ENCODE assay signal across 8 cellular contexts in genomic region chr20:53623454-53624206, GRCh38. TPM values are rescaled to one million over a fixed set of nuclear protein-coding genes. Genes with fewer than 3 reads are reported as not detected.
DNase-seq lines count a peak whose midpoint lies in the region; ATAC-seq and TF ChIP-seq lines count a peak whose summit lies in the region.

No MANE protein-coding gene starts in this region.

- H3K9me3 Mint-ChIP-seq in IgD-negative memory B cell (no peaks in the 10 kb centered on the region), immature natural killer cell (no peaks in the 10 kb centered on the region)

- H3K36me3 Mint-ChIP-seq in IgD-negative memory B cell (no peaks in the 10 kb centered on the region), immature natural killer cell (no peaks in the 10 kb centered on the region)

- peak overlapping the region; percentile 79 to 90 (median 81) for H3K27ac Mint-ChIP-seq in IgD-negative memory B cell
- H3K27ac Mint-ChIP-seq in immature natural killer cell: peak overlapping the region in 5 of 6 donors; percentile 31 to 91 (median 60)

- TF ChIP-seq POLR2A in GM19099 (IDR thresholded peaks at IDR 0.05; ENCODE audit: extremely low read depth, insufficient read length, low read depth) (peak; percentile 63), breast epithelium (IDR thresholded peaks at IDR 0.05) (peak; percentile 46), gastrocnemius medialis (IDR thresholded peaks at IDR 0.05) (peak; percentile 3 to 56)

- in situ Hi-C loops in gastrocnemius medialis (cut with MboI; ENCODE audit: low sequenced_read_pairs in 4 of 4): no loop called here

- H3K4me3 Mint-ChIP-seq in IgD-negative memory B cell (peak overlapping the region; percentile 66 to 96 (median 87)), immature natural killer cell (peak overlapping the region; percentile 74 to 86 (median 83))

- H3K27me3 ChIP-seq in breast epithelium (no peaks in the 10 kb centered on the region), gastrocnemius medialis (no peaks in the 10 kb centered on the region)

- peaks cover 0 to 15% of the 10 kb centered on the region in 2 donors for H3K4me1 ChIP-seq in breast epithelium
- peaks cover 19 to 27% of the 10 kb centered on the region in 2 donors for H3K4me1 ChIP-seq in gastrocnemius medialis

- no peaks in the 10 kb centered on the region for H3K9me3 ChIP-seq in breast epithelium
- no peaks in the 10 kb centered on the region for H3K9me3 ChIP-seq in gastrocnemius medialis

- H3K4me1 Mint-ChIP-seq in IgD-negative memory B cell (peaks cover 34 to 39% (median 34%) of the 10 kb centered on the region in 3 donors), immature natural killer cell (peaks cover 35 to 38% of the 10 kb centered on the region in 2 donors)

- peak overlapping the region; percentile 30 to 44 (median 38) for H3K4me3 ChIP-seq in breast epithelium
- peak overlapping the region; percentile 43 to 60 (median 58) for H3K4me3 ChIP-seq in gastrocnemius medialis

- peak; percentile 94 to 96 for ATAC-seq in gastrocnemius medialis

- intact Hi-C loops in breast epithelium (cut with DNase I; ENCODE audit: low total_unique reads): no loop called here
- intact Hi-C loops in gastrocnemius medialis (cut with DNase I; ENCODE audit: low total_unique reads): loop anchor here (2.0 to 5.0 kb wide), 3 partner anchors 29 to 41 kb away; no protein-coding TSS in a partner anchor

- DNase-seq in AG20443 (ENCODE audit: low spot score): peak; percentile 77
- peak; percentile 78 for DNase-seq in SW480 (ENCODE audit: low spot score)
- DNase-seq in breast epithelium (ENCODE audit: low spot score in 2 of 2): peak; percentile 63
- DNase-seq in immature natural killer cell: peak in 2 of 3 donors; percentile 20 to 21
- peak; percentile 77 to 83 for DNase-seq in gastrocnemius medialis
- no peak for DNase-seq in GM10248 (ENCODE audit: extremely low spot score)

- TF ChIP-seq CTCF in breast epithelium (IDR thresholded peaks at IDR 0.05) (no peak), gastrocnemius medialis (IDR thresholded peaks at IDR 0.05 in 4 of 5, conservative IDR thresholded peaks at IDR 0.05 in 1 of 5) (no peak), GM10248 (IDR thresholded peaks at IDR 0.05; ENCODE audit: control extremely low read depth, extremely low read depth, low read depth, missing control alignments) (no peak)

- POLR2A ChIA-PET in GM10248 (lab: Yijun Ruan, JAX): interaction anchor here (0.6 kb wide), 1 partner anchor 312 kb away, joined by 3 read pairs; no protein-coding TSS in a partner anchor

- CTCF ChIA-PET in GM10248 (lab: Yijun Ruan, JAX): interaction anchor here (0.7 to 4.8 kb wide), 13 partner anchors 9 to 302 kb away, joined by 3 to 30 read pairs (median 3); partner anchors contain the start of gene ZNF217

- no peaks in the 10 kb centered on the region for H3K36me3 ChIP-seq in breast epithelium
- no peaks in the 10 kb centered on the region for H3K36me3 ChIP-seq in gastrocnemius medialis

- H3K27me3 Mint-ChIP-seq in IgD-negative memory B cell (no peaks in the 10 kb centered on the region), immature natural killer cell (ENCODE audit: low read depth in 3 of 3) (peaks cover 0 to 4% (median 4%) of the 10 kb centered on the region in 3 donors)

- H3K27ac ChIP-seq in breast epithelium: peak overlapping the region; percentile 83 to 85
- peak overlapping the region; percentile 67 to 88 (median 85) for H3K27ac ChIP-seq in gastrocnemius medialis

RNA-seq across cellular contexts. Expression of gene ZNF217, which starts 30.0 kb away (rescaled TPM):
- polyA plus RNA-seq in IgD-negative memory B cell: 29.9 TPM
- 10 to 100 TPM; 22.4 to 54.7 (median 48.3) TPM for total RNA-seq in breast epithelium
- 10 to 100 TPM in 2 of 3 donors, 1 to 10 TPM in 1; 10.0 to 33.5 (median 16.2) TPM for polyA plus RNA-seq in immature natural killer cell
- 1 to 10 TPM; 4.1 to 5.9 (median 4.7) TPM for total RNA-seq in gastrocnemius medialis
